Comparison of ENCODE assay signal across 1 cellular context in the genomic region with DNA sequence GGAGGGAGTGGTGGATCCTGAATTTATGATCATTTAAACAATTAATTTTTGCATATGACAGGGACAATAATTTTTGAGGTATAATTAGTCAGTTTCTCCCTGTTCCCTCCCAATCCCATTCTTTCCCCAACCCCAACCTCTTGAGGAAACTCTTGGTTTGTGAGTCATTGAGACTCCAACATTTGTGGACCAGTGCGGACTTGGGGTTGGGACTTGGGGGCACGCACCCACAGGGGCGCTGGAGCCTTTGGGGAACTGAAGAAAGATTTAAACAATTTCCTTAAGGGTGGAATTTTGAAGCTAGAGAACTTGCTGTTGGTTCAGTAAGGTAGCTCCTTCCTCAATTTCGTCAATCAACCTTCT.
TF ChIP-seq lines count a peak whose summit lies in the region.

No MANE protein-coding gene starts in this region.

TF ChIP-seq in H1, 55 proteins besides CTCF, POLR2A, EP300 and RAD21:
- TF ChIP-seq CBX8 (IDR thresholded peaks at IDR 0.05; ENCODE audit: borderline replicate concordance, low read depth, low read length) (no peak), EGR1 (IDR thresholded peaks at IDR 0.05; ENCODE audit: borderline replicate concordance, low read depth, low read length) (no peak), JUND (IDR thresholded peaks at IDR 0.05; ENCODE audit: low read length) (no peak)
